Comparison of ENCODE assay signal across 14 cellular contexts in the genomic region with DNA sequence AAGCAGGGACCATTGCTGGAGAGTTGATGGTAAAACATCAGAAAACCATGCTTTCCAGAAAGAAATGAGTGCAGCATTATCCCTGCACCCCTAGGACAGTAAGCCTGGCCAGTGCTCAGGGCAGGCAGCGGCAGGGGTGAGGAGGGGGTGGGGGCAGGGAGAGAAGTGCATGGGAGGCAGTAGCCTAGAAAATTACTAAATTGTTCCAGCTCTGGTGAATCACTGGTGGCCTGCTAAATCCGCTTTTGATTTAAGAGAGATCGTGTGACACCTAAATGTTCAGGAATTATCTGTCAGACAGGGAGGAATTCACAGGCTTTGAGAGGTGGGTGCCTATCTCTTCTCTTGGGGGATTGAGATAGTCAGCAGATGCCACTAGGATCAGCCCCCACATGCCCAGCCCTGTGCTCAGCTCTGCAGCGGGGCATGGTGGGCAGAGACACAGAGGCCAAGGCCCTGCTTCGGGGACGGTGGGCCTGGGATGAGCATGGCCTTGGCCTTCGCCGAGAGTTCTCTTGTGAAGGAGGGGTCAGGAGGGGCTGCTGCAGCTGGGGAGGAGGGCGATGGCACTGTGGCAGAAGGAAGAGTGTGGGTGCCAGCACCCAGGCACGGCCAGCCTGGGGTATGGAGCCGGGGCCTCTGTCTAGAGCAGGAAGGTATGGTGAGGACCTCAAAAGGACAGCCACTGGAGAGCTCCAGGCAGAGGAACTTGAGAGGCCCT. TPM values are rescaled to one million over a fixed set of nuclear protein-coding genes. Genes with fewer than 3 reads are reported as not detected.
DNase-seq lines count a peak whose midpoint lies in the region; ATAC-seq and TF ChIP-seq lines count a peak whose summit lies in the region.
"Had no signal": no experiment of that assay in that cellular context is flagged by ENCODE, and none has a peak within 500 bp of the region (broad histone marks: within the 10 kb centered on the region; RNA-seq: fewer than 3 reads in every experiment).

No MANE protein-coding gene starts in this region.

- H3K4me3 ChIP-seq in WERI-Rb-1 (ENCODE audit: low read depth, low read length) = no peak overlapping the region
- no peak overlapping the region for H3K4me3 ChIP-seq in stomach smooth muscle (ENCODE audit: low read length in 2 of 2)
- no peak overlapping the region for H3K4me3 ChIP-seq in transverse colon

- TF ChIP-seq POLR2A in transverse colon (IDR thresholded peaks at IDR 0.05) = no peak

- ATAC-seq in HG02840 (IDR thresholded peaks at IDR 0.05; ENCODE audit: low FRiP score, unreplicated experiment) = no peak

- H3K9me3 ChIP-seq in WERI-Rb-1 (ENCODE audit: severe bottlenecking) (no peaks in the 10 kb centered on the region), stomach smooth muscle (ENCODE audit: control insufficient read depth in 2 of 2, low read length in 2 of 2) (no peaks in the 10 kb centered on the region), transverse colon (no peaks in the 10 kb centered on the region)

- DNase-seq in GM04503 (ENCODE audit: low read depth) = peak; percentile 47
- DNase-seq in WERI-Rb-1 = peak; percentile 53
- DNase-seq in kidney tubule cell (ENCODE audit: low spot score) = peak; percentile 48
- no peak for DNase-seq in T1000 (lab: John Stamatoyannopoulos, UW)
- no peak for DNase-seq in stimulated activated naive CD4-positive, alpha-beta T cell treated with Interleukin-2 at 50 U/mL for 16 hours (lab: John Stamatoyannopoulos, UW)
- no peak for DNase-seq in transverse colon
- DNase-seq: cortex of kidney; GF-D8; NCI-H526 treated with DMSO at 0.1 percent for 48 hours; occipital lobe; SHP77 treated with DMSO at 0.1 percent for 48 hours; stimulated activated CD8-positive, alpha-beta memory T cell treated with anti-CD3 and anti-CD28 coated beads, Interleukin-4, amount 100 ng/mL, for 48 hours had no signal

- no peaks in the 10 kb centered on the region for H3K27me3 ChIP-seq in WERI-Rb-1 (ENCODE audit: insufficient read depth, low read depth, severe bottlenecking)
- H3K27me3 ChIP-seq in stomach smooth muscle (ENCODE audit: control insufficient read depth in 1 of 2, insufficient read depth in 2 of 2, low read length in 2 of 2) = no peaks in the 10 kb centered on the region
- no peaks in the 10 kb centered on the region for H3K27me3 ChIP-seq in transverse colon

- TF ChIP-seq CTCF in WERI-Rb-1 (IDR thresholded peaks at IDR 0.05; ENCODE audit: low read depth, low read length) (no peak), transverse colon (IDR thresholded peaks at IDR 0.05) (no peak)

- H3K27ac ChIP-seq in WERI-Rb-1 (no peak overlapping the region), stomach smooth muscle (ENCODE audit: low read length) (peak overlapping the region; percentile 24), transverse colon (peak overlapping the region in 1 of 4 donors; percentile 37)

- in situ Hi-C loops in transverse colon (cut with MboI; ENCODE audit: low pct_ligation_motif_present in 1 of 4, low pct_unique_long_range_greater_than_20kb in 1 of 4, low sequenced_read_pairs in 3 of 4) = no loop called here

- WGBS in transverse colon (ENCODE audit: low coverage in 1 of 2), 2 donors = 85 to 91% methylated on average over 8 to 11 of the region's 11 CpGs

- intact Hi-C loops in transverse colon (cut with DNase I; ENCODE audit: low total_unique reads) = no loop called here

- H3K4me1 ChIP-seq in stomach smooth muscle (ENCODE audit: control insufficient read depth, insufficient read depth, low read length) = peaks cover 60% of the 10 kb centered on the region
- peaks cover 18 to 52% (median 36%) of the 10 kb centered on the region in 4 donors for H3K4me1 ChIP-seq in transverse colon

- H3K36me3 ChIP-seq in WERI-Rb-1 = no peaks in the 10 kb centered on the region
- peaks cover 0 to 2% of the 10 kb centered on the region in 2 donors for H3K36me3 ChIP-seq in stomach smooth muscle (ENCODE audit: control insufficient read depth in 2 of 2, insufficient read depth in 2 of 2, low read length in 2 of 2)
- H3K36me3 ChIP-seq in transverse colon = no peaks in the 10 kb centered on the region

- H3K9ac ChIP-seq in stomach smooth muscle (ENCODE audit: low read length in 2 of 2) = no peak overlapping the region

- TF ChIP-seq EP300 in transverse colon (IDR thresholded peaks at IDR 0.05; ENCODE audit: low read depth) = no peak

RNA-seq across cellular contexts. Expression of a gene that starts 5.0 kb away (rescaled TPM):
- 10 to 100 TPM; 21.3 to 98.3 (median 28.4) TPM for total RNA-seq in transverse colon

RNA-seq across cellular contexts. Expression of a gene that starts 57.1 kb away (rescaled TPM):
- total RNA-seq in transverse colon = not detected
- total RNA-seq: occipital lobe had no signal

Comparison
In these comparisons a context has a peak if more than half of its experiments do, and no peak if none do; other contexts are left out.
1. DNase-seq: peak in GM04503 (single experiment), WERI-Rb-1 (single experiment) and kidney tubule cell (single experiment); none in T1000 (single experiment), stimulated activated naive CD4-positive, alpha-beta T cell treated with Interleukin-2 at 50 U/mL for 16 hours (single experiment) and transverse colon (single experiment).